ENCODE assay signal across 2 cellular contexts in genomic region chr6:32602403-32602802, GRCh38.
TF ChIP-seq lines count a peak whose summit lies in the region.

No MANE protein-coding gene starts in this region.

TF ChIP-seq in GM12891, 5 proteins besides CTCF, POLR2A, EP300 and RAD21:
- TF ChIP-seq POLR2AphosphoS5 (IDR thresholded peaks at IDR 0.05; ENCODE audit: low read depth, low read length) (no peak), SPI1 (IDR thresholded peaks at IDR 0.05; ENCODE audit: low read depth, low read length) (peak; percentile 5; the same call in 1 of the 2 replicates), TAF1 (IDR thresholded peaks at IDR 0.05; ENCODE audit: low read depth, low read length) (no peak), POU2F2 (IDR thresholded peaks at IDR 0.05; ENCODE audit: low read depth, low read length) (no peak)
TF ChIP-seq in GM12891: peak in this region for 1.

TF ChIP-seq in GM12878, 131 proteins besides CTCF, POLR2A, EP300 and RAD21:
- TF ChIP-seq ELK1 (IDR thresholded peaks at IDR 0.05; ENCODE audit: low read depth, low read length) (no peak), YY1 (IDR thresholded peaks at IDR 0.05; ENCODE audit: low read depth, low read length) (0 out of 2 replicates have a peak, but pooled peaks have one; percentile 33)
TF ChIP-seq in GM12878: peak in this region for 1.
